10 cellular contexts compared by ENCODE assay signal in genomic region chr1:28123461-28123961, GRCh38. TPM values are rescaled to one million over a fixed set of nuclear protein-coding genes. Genes with fewer than 3 reads are reported as not detected.
DNase-seq lines count a peak whose midpoint lies in the region; ATAC-seq, FAIRE-seq and TF ChIP-seq lines count a peak whose summit lies in the region.
"Had no signal": no experiment of that assay in that cellular context is flagged by ENCODE, and none has a peak within 500 bp of the region (broad histone marks: within the 10 kb centered on the region; RNA-seq: fewer than 3 reads in every experiment).

No MANE protein-coding gene starts in this region.

- no peak for ATAC-seq in GM21367 (IDR thresholded peaks at IDR 0.05; ENCODE audit: unreplicated experiment)
- ATAC-seq: activated T-cell treated with anti-CD3 and anti-CD28 coated beads, Interleukin-2, amount 50 U/mL, for 4 hours; effector memory CD8-positive, alpha-beta T cell had no signal

- no peaks in the 10 kb centered on the region for H3K79me2 ChIP-seq in H1 (ENCODE audit: control insufficient read depth in 1 of 2, insufficient read depth in 2 of 2, low read length in 2 of 2)

- peak; percentile 85 for DNase-seq in ELR (ENCODE audit: low read depth)
- peak; percentile 63 for DNase-seq in NOMO-1 treated with DMSO at 0.1 percent for 48 hours (lab: John Stamatoyannopoulos, UW; ENCODE audit: unreplicated experiment)
- DNase-seq in H1 (ENCODE audit: low read depth in 1 of 2, low spot score in 2 of 2) = no peak
- DNase-seq in NCI-H510A treated with DMSO at 0.1 percent for 48 hours (lab: John Stamatoyannopoulos, UW) = no peak
- DNase-seq in HUDEP-2 (lab: John Stamatoyannopoulos, UW; ENCODE audit: unreplicated experiment in 76 of 76) = no peak
- DNase-seq in frontal cortex (ENCODE audit: low spot score in 2 of 2) = no peak
- DNase-seq: activated T-cell treated with anti-CD3 and anti-CD28 coated beads, Interleukin-2, amount 50 U/mL, for 4 hours; effector memory CD8-positive, alpha-beta T cell had no signal

- no peaks in the 10 kb centered on the region for H3K79me1 ChIP-seq in H1 (ENCODE audit: low read depth, low read length)

- H3K9ac ChIP-seq in H1 (replicated peaks in 1 of 4; ENCODE audit: extremely low read depth in 1 of 4, low read depth in 3 of 4, low read length in 3 of 4) = no peak overlapping the region

- TF ChIP-seq EP300 in H1 (IDR thresholded peaks at IDR 0.05; ENCODE audit: borderline replicate concordance in 1 of 2, low read depth in 2 of 2, low read length in 2 of 2) = no peak

- WGBS in H1 (ENCODE audit: extremely low coverage in 1 of 2, insufficient coverage in 1 of 2, insufficient read length in 1 of 2, insufficient replicate concordance in 2 of 2, low coverage in 1 of 2, low lambda C conversion rate in 2 of 2, missing lambda C conversion rate in 1 of 2), 2 experiments = 71% methylated on average over 4 of the region's 4 CpGs; no CpG with 5 or more reads in 1 of the 2 experiments

- no peak for TF ChIP-seq RAD21 in H1 (IDR thresholded peaks at IDR 0.05 in 1 of 2, conservative IDR thresholded peaks at IDR 0.05 in 1 of 2; ENCODE audit: low read depth in 2 of 2, low read length in 2 of 2)

- no peaks in the 10 kb centered on the region for H3K4me1 ChIP-seq in H1 (replicated peaks in 1 of 4; ENCODE audit: control insufficient read depth in 3 of 4, insufficient read depth in 4 of 4, low read length in 3 of 4)
- H3K4me1 ChIP-seq in neutrophil (ENCODE audit: control insufficient read depth in 1 of 2, insufficient read depth in 1 of 2, low read depth in 1 of 2, low read length in 1 of 2) = peaks cover 75 to 78% of the 10 kb centered on the region in 2 experiments

- H3K14ac ChIP-seq in H1 (ENCODE audit: insufficient read length) = no peak overlapping the region

- no peak for TF ChIP-seq CTCF in H1 (IDR thresholded peaks at IDR 0.05; ENCODE audit: control extremely low read depth in 1 of 3, insufficient read depth in 1 of 3, low read depth in 1 of 3, low read length in 3 of 3)
- no peak for TF ChIP-seq CTCF in neutrophil (IDR thresholded peaks at IDR 0.05)

- no peaks in the 10 kb centered on the region for H3K36me3 ChIP-seq in H1 (ENCODE audit: control insufficient read depth in 2 of 4, insufficient read depth in 4 of 4, low read length in 3 of 4)
- H3K36me3 ChIP-seq in neutrophil = no peaks in the 10 kb centered on the region

- no peaks in the 10 kb centered on the region for H3K23me2 ChIP-seq in H1 (ENCODE audit: low read depth, low read length)

- H2BK120ac ChIP-seq in H1 (replicated peaks; ENCODE audit: low read depth, low read length) = no peak overlapping the region

- no peak overlapping the region for H3K56ac ChIP-seq in H1 (replicated peaks; ENCODE audit: insufficient read length, low read depth, low read length)

- H3K27ac ChIP-seq in H1 (ENCODE audit: low read depth, low read length) (no peak overlapping the region), neutrophil (peak overlapping the region; percentile 95)

- H3K23ac ChIP-seq in H1 (ENCODE audit: insufficient read length) = no peak overlapping the region

- H3K4me2 ChIP-seq in H1 (ENCODE audit: insufficient read depth in 1 of 2, low read depth in 2 of 2, low read length in 2 of 2) = no peak overlapping the region

- FAIRE-seq in H1 (lab: Jason Lieb, UNC) (no peak), frontal cortex (lab: Jason Lieb, UNC) (no peak)

- no peak overlapping the region for H4K5ac ChIP-seq in H1 (ENCODE audit: insufficient read length, low read depth, low read length)

- CTCF ChIA-PET in H1 (lab: Charles Lee; ENCODE audit: partially characterized antibody) = interaction anchor here (1.2 kb wide), 2 partner anchors 9 to 11 kb away, joined by 4 to 5 read pairs; no protein-coding TSS in a partner anchor

- no peak overlapping the region for H2BK12ac ChIP-seq in H1 (ENCODE audit: low read depth, low read length)

- H3K9me3 ChIP-seq in H1 (ENCODE audit: insufficient read depth in 2 of 2, low read depth in 1 of 2, low read length in 1 of 2) = no peaks in the 10 kb centered on the region
- H3K9me3 ChIP-seq in neutrophil = no peaks in the 10 kb centered on the region

- no peaks in the 10 kb centered on the region for H4K20me1 ChIP-seq in H1 (replicated peaks in 1 of 2; ENCODE audit: control insufficient read depth in 1 of 2, insufficient read depth in 2 of 2, low read length in 2 of 2)

- H2AK5ac ChIP-seq in H1 (ENCODE audit: low read depth, low read length) = no peak overlapping the region

- no peak overlapping the region for H4K8ac ChIP-seq in H1 (ENCODE audit: extremely low read depth, insufficient read depth, low read length)

- peak overlapping the region; percentile 87; the same call in 1 of the 2 replicates for H2AFZ ChIP-seq in H1 (ENCODE audit: low read length)

- no peak overlapping the region for H4K91ac ChIP-seq in H1 (replicated peaks; ENCODE audit: insufficient read length, low read length)

- POLR2A ChIA-PET in H1 (lab: Charles Lee; ENCODE audit: partially characterized antibody) = no interaction called here

- no peak overlapping the region for H3K18ac ChIP-seq in H1 (ENCODE audit: extremely low read depth, low read length)

- no peak overlapping the region for H2BK5ac ChIP-seq in H1 (ENCODE audit: low read depth, low read length)

- no peak overlapping the region for H3K4me3 ChIP-seq in H1 (ENCODE audit: extremely low read depth in 1 of 4, insufficient read depth in 2 of 4, low read depth in 3 of 4, low read length in 4 of 4)
- H3K4me3 ChIP-seq in neutrophil (ENCODE audit: low read depth in 1 of 2, low read length in 1 of 2) = peak overlapping the region; percentile 50 to 82

- H2BK20ac ChIP-seq in H1 (ENCODE audit: low read length) = no peak overlapping the region

- no peaks in the 10 kb centered on the region for H3K27me3 ChIP-seq in H1 (replicated peaks in 1 of 4; ENCODE audit: control insufficient read depth in 3 of 4, extremely low read depth in 1 of 4, insufficient read depth in 3 of 4, low read length in 3 of 4)
- H3K27me3 ChIP-seq in neutrophil = no peaks in the 10 kb centered on the region

- H2BK15ac ChIP-seq in H1 (ENCODE audit: low read length) = no peak overlapping the region

- H3K4ac ChIP-seq in H1 (replicated peaks; ENCODE audit: insufficient read length, low read depth, low read length) = no peak overlapping the region

- TF ChIP-seq POLR2A in H1 (IDR thresholded peaks at IDR 0.05; ENCODE audit: control extremely low read depth in 1 of 2, low read depth in 2 of 2, low read length in 2 of 2) = no peak

TF ChIP-seq in H1, 55 proteins besides CTCF, POLR2A, EP300 and RAD21:
- TF ChIP-seq CEBPB (IDR thresholded peaks at IDR 0.05; ENCODE audit: low read depth, low read length) = no peak
- TF ChIP-seq CHD2 (IDR thresholded peaks at IDR 0.05; ENCODE audit: low read length) = no peak
- TF ChIP-seq USF2 (IDR thresholded peaks at IDR 0.05; ENCODE audit: low read length) = no peak

RNA-seq across cellular contexts. Expression of gene EYA3, which starts 35.1 kb away (rescaled TPM):
- total RNA-seq in H1 (2021; fragmentation: NEBNext Ultra II Directional; extraction: Animal tissue kit (Norgen Biotek cat#: 25700)) = 33.9 and 34.2 TPM in 2 replicates
- 7.9 and 15.0 TPM in 2 replicates for polyA plus RNA-seq in H1 (2011; rRNA removed)
- polyA plus RNA-seq in H1 (2011; cell fraction: cytosol; rRNA removed) = 12.3 TPM
- polyA plus RNA-seq in H1 (2011; cell fraction: nucleus; rRNA removed) = 15.5 TPM
- polyA plus RNA-seq in H1 (2012, experiment 1 of 2) = 10.7 to 15.4 TPM (median 13.7 TPM) in 4 replicates
- polyA plus RNA-seq in H1 (2012, experiment 2 of 2) = 1.1 TPM
- 14.1 TPM for polyA plus RNA-seq in H1 (2013, experiment 1 of 2)
- polyA plus RNA-seq in H1 (2013, experiment 2 of 2) = 13.6 TPM
- polyA minus RNA-seq in H1 (2011; rRNA and poly(A)+ RNA removed) = 47.5 and 69.4 TPM in 2 replicates
- polyA minus RNA-seq in H1 (2011; cell fraction: cytosol; rRNA and poly(A)+ RNA removed) = 17.5 TPM
- 24.7 TPM for polyA minus RNA-seq in H1 (2011; cell fraction: nucleus; rRNA and poly(A)+ RNA removed)
- 9.4 TPM for total RNA-seq in frontal cortex

RNA-seq across cellular contexts. Expression of gene PTAFR, which starts 53.0 kb away (rescaled TPM):
- 1.2 TPM in 2 replicates for total RNA-seq in H1 (2021; fragmentation: NEBNext Ultra II Directional; extraction: Animal tissue kit (Norgen Biotek cat#: 25700))
- polyA plus RNA-seq in H1 (2011; rRNA removed) = 3.4 and 4.9 TPM in 2 replicates
- polyA plus RNA-seq in H1 (2011; cell fraction: cytosol; rRNA removed) = 2.7 TPM
- polyA plus RNA-seq in H1 (2011; cell fraction: nucleus; rRNA removed) = 1.2 TPM
- 1.4 to 1.6 TPM (median 1.5 TPM) in 4 replicates for polyA plus RNA-seq in H1 (2012, experiment 1 of 2)
- polyA plus RNA-seq in H1 (2012, experiment 2 of 2) = 1.3 TPM
- 1.8 TPM for polyA plus RNA-seq in H1 (2013, experiment 1 of 2)
- polyA plus RNA-seq in H1 (2013, experiment 2 of 2) = 2.0 TPM
- polyA minus RNA-seq in H1 (2011; rRNA and poly(A)+ RNA removed) = 5.5 and 6.6 TPM in 2 replicates
- polyA minus RNA-seq in H1 (2011; cell fraction: cytosol; rRNA and poly(A)+ RNA removed) = 0.73 TPM
- 1.4 TPM for polyA minus RNA-seq in H1 (2011; cell fraction: nucleus; rRNA and poly(A)+ RNA removed)
- 1.2 TPM for total RNA-seq in frontal cortex

Comparison
In these comparisons a context has a peak if more than half of its experiments do, and no peak if none do; other contexts are left out.
1. DNase-seq: peak in ELR (single experiment) and NOMO-1 treated with DMSO at 0.1 percent for 48 hours (single experiment); none in H1 (0 of 2), NCI-H510A treated with DMSO at 0.1 percent for 48 hours (single experiment), HUDEP-2 (0 of 76) and frontal cortex (0 of 2).
2. H3K4me3 ChIP-seq: peak in neutrophil (2 of 2); none in H1 (0 of 4).